ENCODE assay signal across 8 cellular contexts in genomic region chr9:98248737-98249474, GRCh38. TPM values are rescaled to one million over a fixed set of nuclear protein-coding genes. Genes with fewer than 3 reads are reported as not detected.
DNase-seq lines count a peak whose midpoint lies in the region; ATAC-seq and TF ChIP-seq lines count a peak whose summit lies in the region.

No MANE protein-coding gene starts in this region.

- no peaks in the 10 kb centered on the region for H3K9me3 Mint-ChIP-seq in mesothelial cell of epicardium

- H3K4me3 Mint-ChIP-seq in mesothelial cell of epicardium, result no peak overlapping the region

- H3K36me3 Mint-ChIP-seq in mesothelial cell of epicardium, result no peaks in the 10 kb centered on the region

- H3K27me3 Mint-ChIP-seq in mesothelial cell of epicardium (ENCODE audit: low read depth), result no peaks in the 10 kb centered on the region

- peaks cover 43% of the 10 kb centered on the region for H3K4me1 Mint-ChIP-seq in mesothelial cell of epicardium

- H3K27ac Mint-ChIP-seq in mesothelial cell of epicardium, result peak overlapping the region; percentile 39

- ATAC-seq in GM18498 (IDR thresholded peaks at IDR 0.05; ENCODE audit: unreplicated experiment), result no peak

- no peak for TF ChIP-seq CTCF in AG10803 (conservative IDR thresholded peaks at IDR 0.05; ENCODE audit: low read length)
- TF ChIP-seq CTCF in cardiac fibroblast (IDR thresholded peaks at IDR 0.05; ENCODE audit: low read depth, low read length), result no peak
- TF ChIP-seq CTCF in mesothelial cell of epicardium (IDR thresholded peaks at IDR 0.05; ENCODE audit: unreplicated experiment), result no peak

- H3K4me3 ChIP-seq in AG10803 (ENCODE audit: low read length) (no peak overlapping the region), cardiac fibroblast (replicated peaks in 1 of 2; ENCODE audit: low read depth in 2 of 2, low read length in 2 of 2) (no peak overlapping the region)

- peak; percentile 89 for DNase-seq in AG10803 (ENCODE audit: low read depth)
- DNase-seq in M059J (ENCODE audit: low read depth), result peak; percentile 96
- DNase-seq in cardiac fibroblast (ENCODE audit: low read depth in 2 of 2), result peak; percentile 96 to 98
- DNase-seq in mesothelial cell of epicardium (ENCODE audit: low spot score in 2 of 2, unreplicated experiment in 2 of 2), result no peak
- no peak for DNase-seq in amniotic stem cell (lab: John Stamatoyannopoulos, UW)
- no peak for DNase-seq in NCI-H2081 (lab: John Stamatoyannopoulos, UW)
- DNase-seq in HuH-7 (ENCODE audit: low spot score), result no peak

RNA-seq across cellular contexts. Expression of gene TBC1D2, which starts 6.5 kb away (rescaled TPM):
- total RNA-seq in M059J (2014; rRNA removed; shearing (Covaris generic)), result 14.0 and 27.9 TPM in 2 replicates
- 7.0 to 7.4 TPM (median 7.3 TPM) in 3 replicates for total RNA-seq in mesothelial cell of epicardium

RNA-seq across cellular contexts. Expression of gene CORO2A, which starts 56.5 kb away (rescaled TPM):
- 3.6 and 4.3 TPM in 2 replicates for total RNA-seq in M059J (2014; rRNA removed; shearing (Covaris generic))
- total RNA-seq in mesothelial cell of epicardium, result 5.9 to 6.3 TPM (median 5.9 TPM) in 3 replicates

Comparison
In these comparisons a context has a peak if more than half of its experiments do, and no peak if none do; other contexts are left out.
1. DNase-seq: peak in AG10803 (single experiment), M059J (single experiment) and cardiac fibroblast (2 of 2); none in mesothelial cell of epicardium (0 of 2), amniotic stem cell (single experiment), NCI-H2081 (0 of 2) and HuH-7 (single experiment).